ENCODE assay signal across 15 cellular contexts in the genomic region with DNA sequence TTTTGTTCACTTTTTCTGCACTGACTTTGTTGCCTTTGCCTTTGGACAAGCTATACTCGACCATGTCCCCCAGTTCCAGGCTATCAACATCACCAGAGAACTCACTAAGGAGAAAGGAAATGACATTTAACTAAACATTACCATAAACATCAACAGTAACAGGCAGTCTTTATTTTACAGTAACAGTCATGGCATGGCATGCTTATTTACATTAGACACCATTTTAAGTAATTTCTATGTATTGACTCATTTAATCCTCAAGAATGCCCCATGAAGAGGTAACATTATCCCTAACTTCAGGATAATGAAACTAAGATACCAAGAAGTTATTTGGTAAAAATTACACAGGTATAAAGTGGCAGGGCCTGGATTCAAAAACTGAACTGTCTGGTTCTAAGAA. TPM values are rescaled to one million over a fixed set of nuclear protein-coding genes. Genes with fewer than 3 reads are reported as not detected.
DNase-seq lines count a peak whose midpoint lies in the region; ATAC-seq lines count a peak whose summit lies in the region.
"Had no signal": no experiment of that assay in that cellular context is flagged by ENCODE, and none has a peak within 500 bp of the region (broad histone marks: within the 10 kb centered on the region; RNA-seq: fewer than 3 reads in every experiment).

No MANE protein-coding gene starts in this region.

- no peak overlapping the region for H3K14ac ChIP-seq in mesenchymal stem cell (ENCODE audit: low read length in 2 of 2)

- H3K4me3 Mint-ChIP-seq in activated naive CD4-positive, alpha-beta T cell treated with anti-CD3 and anti-CD28 coated beads, Interleukin-2, amount 50 U/mL, for 24 hours: no peak overlapping the region
- H3K4me3 Mint-ChIP-seq in T-helper 17 cell: no peak overlapping the region

- H2BK120ac ChIP-seq in mesenchymal stem cell (ENCODE audit: low read depth, low read length): no peak overlapping the region

- H3K23ac ChIP-seq in mesenchymal stem cell (ENCODE audit: low read length in 2 of 2): no peak overlapping the region

- peaks cover 3% of the 10 kb centered on the region for H3K4me1 Mint-ChIP-seq in activated naive CD4-positive, alpha-beta T cell treated with anti-CD3 and anti-CD28 coated beads, Interleukin-2, amount 50 U/mL, for 24 hours
- peaks cover 8% of the 10 kb centered on the region for H3K4me1 Mint-ChIP-seq in T-helper 17 cell

- H3K4me2 ChIP-seq in mesenchymal stem cell (ENCODE audit: low read length, poor library complexity, severe bottlenecking): no peak overlapping the region

- no peak for ATAC-seq in activated naive CD4-positive, alpha-beta T cell treated with anti-CD3 and anti-CD28 coated beads, Interleukin-2, amount 50 U/mL, for 72 hours
- ATAC-seq in T-helper 17 cell: no peak
- ATAC-seq: Panc1 had no signal

- no peak overlapping the region for H3K4ac ChIP-seq in mesenchymal stem cell (ENCODE audit: low read depth in 1 of 2, low read length in 2 of 2)

- no peak overlapping the region for H2AK5ac ChIP-seq in mesenchymal stem cell (ENCODE audit: low read length, severe bottlenecking)

- peaks cover 8% of the 10 kb centered on the region for H3K79me1 ChIP-seq in mesenchymal stem cell (replicated peaks; ENCODE audit: low read length, poor library complexity, severe bottlenecking)

- H4K91ac ChIP-seq in mesenchymal stem cell (ENCODE audit: low read length): no peak overlapping the region

- H3K18ac ChIP-seq in mesenchymal stem cell (ENCODE audit: low read depth in 1 of 2, low read length in 2 of 2): no peak overlapping the region

- no peak overlapping the region for H2BK12ac ChIP-seq in mesenchymal stem cell (ENCODE audit: low read length in 2 of 2)

- no peaks in the 10 kb centered on the region for H3K9me3 Mint-ChIP-seq in activated naive CD4-positive, alpha-beta T cell treated with anti-CD3 and anti-CD28 coated beads, Interleukin-2, amount 50 U/mL, for 24 hours
- H3K9me3 Mint-ChIP-seq in activated naive CD4-positive, alpha-beta T cell treated with anti-CD3 and anti-CD28 coated beads, Interleukin-2, amount 50 U/mL, for 72 hours: no peaks in the 10 kb centered on the region

- H3K9me3 ChIP-seq in T-helper 17 cell (ENCODE audit: control insufficient read depth, low read length, poor library complexity, severe bottlenecking): no peaks in the 10 kb centered on the region
- no peaks in the 10 kb centered on the region for H3K9me3 ChIP-seq in mesenchymal stem cell (ENCODE audit: control insufficient read depth, low read length)
- H3K9me3 ChIP-seq: Caco-2 had no signal

- no peaks in the 10 kb centered on the region for H3K27me3 Mint-ChIP-seq in activated naive CD4-positive, alpha-beta T cell treated with anti-CD3 and anti-CD28 coated beads, Interleukin-2, amount 50 U/mL, for 24 hours
- no peaks in the 10 kb centered on the region for H3K27me3 Mint-ChIP-seq in T-helper 17 cell

- H3K4me3 ChIP-seq in mesenchymal stem cell (ENCODE audit: insufficient read depth in 1 of 2, low read depth in 1 of 2, low read length in 2 of 2): no peak overlapping the region

- no peaks in the 10 kb centered on the region for H3K27me3 ChIP-seq in mesenchymal stem cell (ENCODE audit: control insufficient read depth in 1 of 2, insufficient read depth in 1 of 2, low read length in 2 of 2)

- DNase-seq in activated naive CD4-positive, alpha-beta T cell treated with anti-CD3 and anti-CD28 coated beads, Interleukin-2, amount 50 U/mL, for 72 hours (ENCODE audit: low spot score in 2 of 2): no peak
- DNase-seq in T-helper 17 cell: no peak
- DNase-seq in mesenchymal stem cell: peak; percentile 12
- DNase-seq in NK-92 (lab: John Stamatoyannopoulos, UW; ENCODE audit: unreplicated experiment): no peak
- DNase-seq in NCI-H748 (lab: John Stamatoyannopoulos, UW; ENCODE audit: unreplicated experiment): no peak
- no peak for DNase-seq in caudate nucleus (lab: John Stamatoyannopoulos, UW)
- DNase-seq: ACHN, Caco-2, H7, Karpas-422, MM.1S, NCI-H1092 treated with DMSO at 0.1 percent for 48 hours, NCI-H510A treated with DMSO at 0.1 percent for 48 hours had no signal

- H3K36me3 Mint-ChIP-seq in activated naive CD4-positive, alpha-beta T cell treated with anti-CD3 and anti-CD28 coated beads, Interleukin-2, amount 50 U/mL, for 24 hours: peaks cover 24% of the 10 kb centered on the region
- peaks cover 9 to 60% of the 10 kb centered on the region in 2 donors for H3K36me3 Mint-ChIP-seq in activated naive CD4-positive, alpha-beta T cell treated with anti-CD3 and anti-CD28 coated beads, Interleukin-2, amount 50 U/mL, for 72 hours
- peaks cover 13% of the 10 kb centered on the region for H3K36me3 Mint-ChIP-seq in T-helper 17 cell (ENCODE audit: low read depth)

- H3K27ac ChIP-seq in mesenchymal stem cell (ENCODE audit: low read length, poor library complexity, severe bottlenecking): no peak overlapping the region
- no peak overlapping the region for H3K27ac ChIP-seq in caudate nucleus (ENCODE audit: low read depth, low read length)

- 86% methylated on average over 1 of the region's 1 CpG for WGBS in mesenchymal stem cell

- H2BK5ac ChIP-seq in mesenchymal stem cell (ENCODE audit: low read depth, low read length, poor library complexity, severe bottlenecking): no peak overlapping the region

- H4K8ac ChIP-seq in mesenchymal stem cell (ENCODE audit: low read length): no peak overlapping the region

- H3K4me1 ChIP-seq in mesenchymal stem cell (ENCODE audit: control insufficient read depth, insufficient read depth, low read depth, low read length): peaks cover 1% of the 10 kb centered on the region
- H3K4me1 ChIP-seq: Caco-2 had no signal

- H2AFZ ChIP-seq in mesenchymal stem cell (ENCODE audit: low read depth, low read length): no peak overlapping the region

- H2BK15ac ChIP-seq in mesenchymal stem cell (ENCODE audit: low read depth, poor library complexity, severe bottlenecking): no peak overlapping the region

- peak overlapping the region; percentile 6 for H3K27ac Mint-ChIP-seq in activated naive CD4-positive, alpha-beta T cell treated with anti-CD3 and anti-CD28 coated beads, Interleukin-2, amount 50 U/mL, for 24 hours
- peak overlapping the region in 1 of 2 donors; percentile 61 for H3K27ac Mint-ChIP-seq in activated naive CD4-positive, alpha-beta T cell treated with anti-CD3 and anti-CD28 coated beads, Interleukin-2, amount 50 U/mL, for 72 hours
- H3K27ac Mint-ChIP-seq in T-helper 17 cell: peak overlapping the region; percentile 88

- no peak overlapping the region for H3K9ac ChIP-seq in mesenchymal stem cell (ENCODE audit: low read length)

- H3K36me3 ChIP-seq in mesenchymal stem cell (ENCODE audit: control insufficient read depth in 1 of 2, insufficient read depth in 2 of 2, low read depth in 1 of 2, low read length in 2 of 2): peaks cover 19 to 99% of the 10 kb centered on the region in 2 experiments

RNA-seq across cellular contexts. Expression of a gene that starts 8.7 kb away (rescaled TPM):
- 10 to 100 TPM; 43.9 to 52.3 TPM for total RNA-seq in activated naive CD4-positive, alpha-beta T cell treated with anti-CD3 and anti-CD28 coated beads, Interleukin-2, amount 50 U/mL, for 72 hours
- total RNA-seq in T-helper 17 cell: 10 to 100 TPM; 24.3 to 32.5 TPM
- polyA plus RNA-seq in mesenchymal stem cell (2013, experiment 1 of 2): 55.7 TPM
- 59.7 TPM for polyA plus RNA-seq in mesenchymal stem cell (2013, experiment 2 of 2)

RNA-seq across cellular contexts. Expression of a gene that starts 29.9 kb away (rescaled TPM):
- not detected for total RNA-seq in activated naive CD4-positive, alpha-beta T cell treated with anti-CD3 and anti-CD28 coated beads, Interleukin-2, amount 50 U/mL, for 72 hours
- not detected for total RNA-seq in T-helper 17 cell
- not detected for polyA plus RNA-seq in mesenchymal stem cell (2013, experiment 1 of 2)
- polyA plus RNA-seq in mesenchymal stem cell (2013, experiment 2 of 2): not detected
- total RNA-seq: Caco-2 had no signal

RNA-seq across cellular contexts. Expression of a gene that starts 32.6 kb away (rescaled TPM):
- 100 to 1,000 TPM; 433 to 486 TPM for total RNA-seq in activated naive CD4-positive, alpha-beta T cell treated with anti-CD3 and anti-CD28 coated beads, Interleukin-2, amount 50 U/mL, for 72 hours
- total RNA-seq in T-helper 17 cell: 100 to 1,000 TPM; 627 to 703 TPM
- 385 TPM for polyA plus RNA-seq in mesenchymal stem cell (2013, experiment 1 of 2)
- 375 TPM for polyA plus RNA-seq in mesenchymal stem cell (2013, experiment 2 of 2)

RNA-seq across cellular contexts. Expression of a gene that starts 55.3 kb away (rescaled TPM):
- 10 to 100 TPM; 61.1 to 76.0 TPM for total RNA-seq in activated naive CD4-positive, alpha-beta T cell treated with anti-CD3 and anti-CD28 coated beads, Interleukin-2, amount 50 U/mL, for 72 hours
- 10 to 100 TPM; 41.5 to 50.9 TPM for total RNA-seq in T-helper 17 cell
- 27.1 TPM for polyA plus RNA-seq in mesenchymal stem cell (2013, experiment 1 of 2)
- 26.6 TPM for polyA plus RNA-seq in mesenchymal stem cell (2013, experiment 2 of 2)

RNA-seq across cellular contexts. Expression of a gene that starts 55.4 kb away (rescaled TPM):
- total RNA-seq in activated naive CD4-positive, alpha-beta T cell treated with anti-CD3 and anti-CD28 coated beads, Interleukin-2, amount 50 U/mL, for 72 hours: 1 to 10 TPM in 1 of 2 donors, under 1 TPM in 1; 0.35 to 2.3 TPM
- 1 to 10 TPM; 1.1 to 5.1 TPM for total RNA-seq in T-helper 17 cell
- 0.36 TPM for polyA plus RNA-seq in mesenchymal stem cell (2013, experiment 1 of 2)
- 0.29 TPM for polyA plus RNA-seq in mesenchymal stem cell (2013, experiment 2 of 2)
